ENCODE assay signal across 1 cellular context in the genomic region with DNA sequence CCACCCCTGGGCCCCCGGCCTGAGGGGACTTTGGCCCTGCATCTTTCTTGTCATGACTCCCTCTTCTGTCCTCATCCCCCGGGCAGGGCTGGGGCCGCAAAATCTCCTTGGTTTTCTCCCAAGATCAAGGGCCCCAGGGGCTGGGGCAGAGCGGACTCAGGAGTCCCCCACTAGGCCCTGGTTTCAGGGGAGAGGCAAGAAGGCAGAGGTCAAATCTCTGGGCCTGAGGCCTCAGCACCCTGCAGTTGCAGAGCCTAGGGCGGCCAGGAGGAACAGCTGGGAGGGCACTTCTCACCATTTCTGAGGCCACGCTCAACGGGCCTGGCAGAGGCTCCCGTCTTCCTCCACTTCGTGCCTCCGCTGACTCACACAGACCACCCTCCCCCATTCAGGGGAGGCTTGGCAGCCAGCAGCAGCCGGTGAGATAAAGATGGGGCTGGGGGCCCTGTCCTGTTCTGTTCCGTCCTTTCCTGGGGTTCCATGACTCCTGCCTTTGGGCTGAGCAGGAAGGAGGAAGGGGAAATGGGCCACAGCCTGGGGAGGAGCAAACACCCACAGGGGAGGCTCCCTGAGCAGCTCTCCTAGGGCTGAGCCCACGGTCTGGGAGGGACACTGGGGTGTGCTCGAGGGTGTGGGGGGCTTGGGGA.
A peak's percentile ranks its signal among the peaks of the same experiment; 100 is the strongest.
TF ChIP-seq lines count a peak whose summit lies in the region.

No MANE protein-coding gene starts in this region.

TF ChIP-seq in HepG2, 621 proteins besides CTCF, POLR2A, EP300 and RAD21 (continued from another document and continues in another):
- TF ChIP-seq, protein P1, sequence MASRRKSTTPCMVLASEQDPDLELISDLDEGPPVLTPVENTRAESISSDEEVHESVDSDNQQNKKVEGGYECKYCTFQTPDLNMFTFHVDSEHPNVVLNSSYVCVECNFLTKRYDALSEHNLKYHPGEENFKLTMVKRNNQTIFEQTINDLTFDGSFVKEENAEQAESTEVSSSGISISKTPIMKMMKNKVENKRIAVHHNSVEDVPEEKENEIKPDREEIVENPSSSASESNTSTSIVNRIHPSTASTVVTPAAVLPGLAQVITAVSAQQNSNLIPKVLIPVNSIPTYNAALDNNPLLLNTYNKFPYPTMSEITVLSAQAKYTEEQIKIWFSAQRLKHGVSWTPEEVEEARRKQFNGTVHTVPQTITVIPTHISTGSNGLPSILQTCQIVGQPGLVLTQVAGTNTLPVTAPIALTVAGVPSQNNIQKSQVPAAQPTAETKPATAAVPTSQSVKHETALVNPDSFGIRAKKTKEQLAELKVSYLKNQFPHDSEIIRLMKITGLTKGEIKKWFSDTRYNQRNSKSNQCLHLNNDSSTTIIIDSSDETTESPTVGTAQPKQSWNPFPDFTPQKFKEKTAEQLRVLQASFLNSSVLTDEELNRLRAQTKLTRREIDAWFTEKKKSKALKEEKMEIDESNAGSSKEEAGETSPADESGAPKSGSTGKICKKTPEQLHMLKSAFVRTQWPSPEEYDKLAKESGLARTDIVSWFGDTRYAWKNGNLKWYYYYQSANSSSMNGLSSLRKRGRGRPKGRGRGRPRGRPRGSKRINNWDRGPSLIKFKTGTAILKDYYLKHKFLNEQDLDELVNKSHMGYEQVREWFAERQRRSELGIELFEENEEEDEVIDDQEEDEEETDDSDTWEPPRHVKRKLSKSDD (CRISPR knock-in tag; IDR thresholded peaks at IDR 0.05; ENCODE audit: low read depth) = no peak
- no peak; the same call in 1 of the 2 replicates for TF ChIP-seq MTF2 (CRISPR knock-in tag; IDR thresholded peaks at IDR 0.05; ENCODE audit: borderline replicate concordance)
- TF ChIP-seq YEATS2 (CRISPR knock-in tag; IDR thresholded peaks at IDR 0.05; ENCODE audit: borderline replicate concordance) = peak; percentile 24; the same call in 1 of the 2 replicates
- TF ChIP-seq KDM6A (CRISPR knock-in tag; IDR thresholded peaks at IDR 0.05; ENCODE audit: low read depth) = peak; percentile 90
- peak; percentile 8; the same call in 1 of the 2 replicates for TF ChIP-seq FOSL2 (CRISPR knock-in tag; IDR thresholded peaks at IDR 0.05)
- TF ChIP-seq, protein P2, sequence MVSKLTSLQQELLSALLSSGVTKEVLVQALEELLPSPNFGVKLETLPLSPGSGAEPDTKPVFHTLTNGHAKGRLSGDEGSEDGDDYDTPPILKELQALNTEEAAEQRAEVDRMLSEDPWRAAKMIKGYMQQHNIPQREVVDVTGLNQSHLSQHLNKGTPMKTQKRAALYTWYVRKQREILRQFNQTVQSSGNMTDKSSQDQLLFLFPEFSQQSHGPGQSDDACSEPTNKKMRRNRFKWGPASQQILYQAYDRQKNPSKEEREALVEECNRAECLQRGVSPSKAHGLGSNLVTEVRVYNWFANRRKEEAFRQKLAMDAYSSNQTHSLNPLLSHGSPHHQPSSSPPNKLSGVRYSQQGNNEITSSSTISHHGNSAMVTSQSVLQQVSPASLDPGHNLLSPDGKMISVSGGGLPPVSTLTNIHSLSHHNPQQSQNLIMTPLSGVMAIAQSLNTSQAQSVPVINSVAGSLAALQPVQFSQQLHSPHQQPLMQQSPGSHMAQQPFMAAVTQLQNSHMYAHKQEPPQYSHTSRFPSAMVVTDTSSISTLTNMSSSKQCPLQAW (CRISPR knock-in tag; IDR thresholded peaks at IDR 0.05) = peak; percentile 57; the same call in 1 of the 2 replicates
- TF ChIP-seq, protein P3, sequence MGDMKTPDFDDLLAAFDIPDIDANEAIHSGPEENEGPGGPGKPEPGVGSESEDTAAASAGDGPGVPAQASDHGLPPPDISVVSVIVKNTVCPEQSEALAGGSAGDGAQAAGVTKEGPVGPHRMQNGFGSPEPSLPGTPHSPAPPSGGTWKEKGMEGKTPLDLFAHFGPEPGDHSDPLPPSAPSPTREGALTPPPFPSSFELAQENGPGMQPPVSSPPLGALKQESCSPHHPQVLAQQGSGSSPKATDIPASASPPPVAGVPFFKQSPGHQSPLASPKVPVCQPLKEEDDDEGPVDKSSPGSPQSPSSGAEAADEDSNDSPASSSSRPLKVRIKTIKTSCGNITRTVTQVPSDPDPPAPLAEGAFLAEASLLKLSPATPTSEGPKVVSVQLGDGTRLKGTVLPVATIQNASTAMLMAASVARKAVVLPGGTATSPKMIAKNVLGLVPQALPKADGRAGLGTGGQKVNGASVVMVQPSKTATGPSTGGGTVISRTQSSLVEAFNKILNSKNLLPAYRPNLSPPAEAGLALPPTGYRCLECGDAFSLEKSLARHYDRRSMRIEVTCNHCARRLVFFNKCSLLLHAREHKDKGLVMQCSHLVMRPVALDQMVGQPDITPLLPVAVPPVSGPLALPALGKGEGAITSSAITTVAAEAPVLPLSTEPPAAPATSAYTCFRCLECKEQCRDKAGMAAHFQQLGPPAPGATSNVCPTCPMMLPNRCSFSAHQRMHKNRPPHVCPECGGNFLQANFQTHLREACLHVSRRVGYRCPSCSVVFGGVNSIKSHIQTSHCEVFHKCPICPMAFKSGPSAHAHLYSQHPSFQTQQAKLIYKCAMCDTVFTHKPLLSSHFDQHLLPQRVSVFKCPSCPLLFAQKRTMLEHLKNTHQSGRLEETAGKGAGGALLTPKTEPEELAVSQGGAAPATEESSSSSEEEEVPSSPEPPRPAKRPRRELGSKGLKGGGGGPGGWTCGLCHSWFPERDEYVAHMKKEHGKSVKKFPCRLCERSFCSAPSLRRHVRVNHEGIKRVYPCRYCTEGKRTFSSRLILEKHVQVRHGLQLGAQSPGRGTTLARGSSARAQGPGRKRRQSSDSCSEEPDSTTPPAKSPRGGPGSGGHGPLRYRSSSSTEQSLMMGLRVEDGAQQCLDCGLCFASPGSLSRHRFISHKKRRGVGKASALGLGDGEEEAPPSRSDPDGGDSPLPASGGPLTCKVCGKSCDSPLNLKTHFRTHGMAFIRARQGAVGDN (CRISPR knock-in tag; IDR thresholded peaks at IDR 0.05) = peak; percentile 76
- no peak for TF ChIP-seq PHB2 (IDR thresholded peaks at IDR 0.05; ENCODE audit: partially characterized antibody)
- TF ChIP-seq DPF2 (CRISPR knock-in tag; IDR thresholded peaks at IDR 0.05; ENCODE audit: borderline replicate concordance, low read depth) = peak; percentile 21; the same call in 1 of the 2 replicates
- TF ChIP-seq, protein P4, sequence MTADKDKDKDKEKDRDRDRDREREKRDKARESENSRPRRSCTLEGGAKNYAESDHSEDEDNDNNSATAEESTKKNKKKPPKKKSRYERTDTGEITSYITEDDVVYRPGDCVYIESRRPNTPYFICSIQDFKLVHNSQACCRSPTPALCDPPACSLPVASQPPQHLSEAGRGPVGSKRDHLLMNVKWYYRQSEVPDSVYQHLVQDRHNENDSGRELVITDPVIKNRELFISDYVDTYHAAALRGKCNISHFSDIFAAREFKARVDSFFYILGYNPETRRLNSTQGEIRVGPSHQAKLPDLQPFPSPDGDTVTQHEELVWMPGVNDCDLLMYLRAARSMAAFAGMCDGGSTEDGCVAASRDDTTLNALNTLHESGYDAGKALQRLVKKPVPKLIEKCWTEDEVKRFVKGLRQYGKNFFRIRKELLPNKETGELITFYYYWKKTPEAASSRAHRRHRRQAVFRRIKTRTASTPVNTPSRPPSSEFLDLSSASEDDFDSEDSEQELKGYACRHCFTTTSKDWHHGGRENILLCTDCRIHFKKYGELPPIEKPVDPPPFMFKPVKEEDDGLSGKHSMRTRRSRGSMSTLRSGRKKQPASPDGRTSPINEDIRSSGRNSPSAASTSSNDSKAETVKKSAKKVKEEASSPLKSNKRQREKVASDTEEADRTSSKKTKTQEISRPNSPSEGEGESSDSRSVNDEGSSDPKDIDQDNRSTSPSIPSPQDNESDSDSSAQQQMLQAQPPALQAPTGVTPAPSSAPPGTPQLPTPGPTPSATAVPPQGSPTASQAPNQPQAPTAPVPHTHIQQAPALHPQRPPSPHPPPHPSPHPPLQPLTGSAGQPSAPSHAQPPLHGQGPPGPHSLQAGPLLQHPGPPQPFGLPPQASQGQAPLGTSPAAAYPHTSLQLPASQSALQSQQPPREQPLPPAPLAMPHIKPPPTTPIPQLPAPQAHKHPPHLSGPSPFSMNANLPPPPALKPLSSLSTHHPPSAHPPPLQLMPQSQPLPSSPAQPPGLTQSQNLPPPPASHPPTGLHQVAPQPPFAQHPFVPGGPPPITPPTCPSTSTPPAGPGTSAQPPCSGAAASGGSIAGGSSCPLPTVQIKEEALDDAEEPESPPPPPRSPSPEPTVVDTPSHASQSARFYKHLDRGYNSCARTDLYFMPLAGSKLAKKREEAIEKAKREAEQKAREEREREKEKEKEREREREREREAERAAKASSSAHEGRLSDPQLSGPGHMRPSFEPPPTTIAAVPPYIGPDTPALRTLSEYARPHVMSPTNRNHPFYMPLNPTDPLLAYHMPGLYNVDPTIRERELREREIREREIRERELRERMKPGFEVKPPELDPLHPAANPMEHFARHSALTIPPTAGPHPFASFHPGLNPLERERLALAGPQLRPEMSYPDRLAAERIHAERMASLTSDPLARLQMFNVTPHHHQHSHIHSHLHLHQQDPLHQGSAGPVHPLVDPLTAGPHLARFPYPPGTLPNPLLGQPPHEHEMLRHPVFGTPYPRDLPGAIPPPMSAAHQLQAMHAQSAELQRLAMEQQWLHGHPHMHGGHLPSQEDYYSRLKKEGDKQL (CRISPR knock-in tag; IDR thresholded peaks at IDR 0.05; ENCODE audit: low read depth) = no peak
- peak; percentile 40; the same call in 1 of the 2 replicates for TF ChIP-seq TAF1 (CRISPR knock-in tag; IDR thresholded peaks at IDR 0.05)
- TF ChIP-seq HNRNPL (IDR thresholded peaks at IDR 0.05; ENCODE audit: low read depth, low read length) = 0 out of 2 replicates have a peak, but pooled peaks have one; percentile 8
- TF ChIP-seq SMAD1 (CRISPR knock-in tag; IDR thresholded peaks at IDR 0.05; ENCODE audit: borderline replicate concordance, low read depth) = peak; percentile 45; the same call in 1 of the 2 replicates
- no peak for TF ChIP-seq FOSL1 (CRISPR knock-in tag; IDR thresholded peaks at IDR 0.05; ENCODE audit: borderline replicate concordance)
- peak in 1 of 2 experiments; percentile 22; a peak in 1 of 4 replicates for TF ChIP-seq KLF16 (CRISPR knock-in tag; IDR thresholded peaks at IDR 0.05)
- TF ChIP-seq MEIS2 (CRISPR knock-in tag; IDR thresholded peaks at IDR 0.05) = peak; percentile 29; the same call in 1 of the 2 replicates
- TF ChIP-seq FOXO1 (CRISPR knock-in tag; IDR thresholded peaks at IDR 0.05) = no peak
- TF ChIP-seq ZNF772 (CRISPR knock-in tag; IDR thresholded peaks at IDR 0.05) = peak; percentile 59; the same call in 1 of the 2 replicates
- peak; percentile 40; the same call in 1 of the 2 replicates for TF ChIP-seq ZNF232 (CRISPR knock-in tag; IDR thresholded peaks at IDR 0.05; ENCODE audit: borderline replicate concordance)
- no peak for TF ChIP-seq RNF2 (conservative IDR thresholded peaks at IDR 0.05; ENCODE audit: low read depth)
- TF ChIP-seq ZNF841 (CRISPR knock-in tag; IDR thresholded peaks at IDR 0.05; ENCODE audit: borderline replicate concordance) = no peak
- no peak for TF ChIP-seq ZNF7 (CRISPR knock-in tag; IDR thresholded peaks at IDR 0.05)
- peak; percentile 79 for TF ChIP-seq ASH2L (IDR thresholded peaks at IDR 0.05; ENCODE audit: insufficient read length, low read depth, low read length)
- no peak for TF ChIP-seq ZNF543 (CRISPR knock-in tag; IDR thresholded peaks at IDR 0.05)
- TF ChIP-seq KLF6 (CRISPR knock-in tag; IDR thresholded peaks at IDR 0.05) = 0 out of 2 replicates have a peak, but pooled peaks have one; percentile 12
- TF ChIP-seq, protein P5, sequence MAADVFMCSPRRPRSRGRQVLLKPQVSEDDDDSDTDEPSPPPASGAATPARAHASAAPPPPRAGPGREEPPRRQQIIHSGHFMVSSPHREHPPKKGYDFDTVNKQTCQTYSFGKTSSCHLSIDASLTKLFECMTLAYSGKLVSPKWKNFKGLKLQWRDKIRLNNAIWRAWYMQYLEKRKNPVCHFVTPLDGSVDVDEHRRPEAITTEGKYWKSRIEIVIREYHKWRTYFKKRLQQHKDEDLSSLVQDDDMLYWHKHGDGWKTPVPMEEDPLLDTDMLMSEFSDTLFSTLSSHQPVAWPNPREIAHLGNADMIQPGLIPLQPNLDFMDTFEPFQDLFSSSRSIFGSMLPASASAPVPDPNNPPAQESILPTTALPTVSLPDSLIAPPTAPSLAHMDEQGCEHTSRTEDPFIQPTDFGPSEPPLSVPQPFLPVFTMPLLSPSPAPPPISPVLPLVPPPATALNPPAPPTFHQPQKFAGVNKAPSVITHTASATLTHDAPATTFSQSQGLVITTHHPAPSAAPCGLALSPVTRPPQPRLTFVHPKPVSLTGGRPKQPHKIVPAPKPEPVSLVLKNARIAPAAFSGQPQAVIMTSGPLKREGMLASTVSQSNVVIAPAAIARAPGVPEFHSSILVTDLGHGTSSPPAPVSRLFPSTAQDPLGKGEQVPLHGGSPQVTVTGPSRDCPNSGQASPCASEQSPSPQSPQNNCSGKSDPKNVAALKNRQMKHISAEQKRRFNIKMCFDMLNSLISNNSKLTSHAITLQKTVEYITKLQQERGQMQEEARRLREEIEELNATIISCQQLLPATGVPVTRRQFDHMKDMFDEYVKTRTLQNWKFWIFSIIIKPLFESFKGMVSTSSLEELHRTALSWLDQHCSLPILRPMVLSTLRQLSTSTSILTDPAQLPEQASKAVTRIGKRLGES (CRISPR knock-in tag; IDR thresholded peaks at IDR 0.05; ENCODE audit: borderline replicate concordance) = no peak
- TF ChIP-seq, protein P6, sequence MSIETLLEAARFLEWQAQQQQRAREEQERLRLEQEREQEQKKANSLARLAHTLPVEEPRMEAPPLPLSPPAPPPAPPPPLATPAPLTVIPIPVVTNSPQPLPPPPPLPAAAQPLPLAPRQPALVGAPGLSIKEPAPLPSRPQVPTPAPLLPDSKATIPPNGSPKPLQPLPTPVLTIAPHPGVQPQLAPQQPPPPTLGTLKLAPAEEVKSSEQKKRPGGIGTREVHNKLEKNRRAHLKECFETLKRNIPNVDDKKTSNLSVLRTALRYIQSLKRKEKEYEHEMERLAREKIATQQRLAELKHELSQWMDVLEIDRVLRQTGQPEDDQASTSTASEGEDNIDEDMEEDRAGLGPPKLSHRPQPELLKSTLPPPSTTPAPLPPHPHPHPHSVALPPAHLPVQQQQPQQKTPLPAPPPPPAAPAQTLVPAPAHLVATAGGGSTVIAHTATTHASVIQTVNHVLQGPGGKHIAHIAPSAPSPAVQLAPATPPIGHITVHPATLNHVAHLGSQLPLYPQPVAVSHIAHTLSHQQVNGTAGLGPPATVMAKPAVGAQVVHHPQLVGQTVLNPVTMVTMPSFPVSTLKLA (IDR thresholded peaks at IDR 0.05) = no peak
- TF ChIP-seq ZNF782 (CRISPR knock-in tag; IDR thresholded peaks at IDR 0.05; ENCODE audit: borderline replicate concordance) = 0 out of 2 replicates have a peak, but pooled peaks have one; percentile 28
- TF ChIP-seq, protein P7, sequence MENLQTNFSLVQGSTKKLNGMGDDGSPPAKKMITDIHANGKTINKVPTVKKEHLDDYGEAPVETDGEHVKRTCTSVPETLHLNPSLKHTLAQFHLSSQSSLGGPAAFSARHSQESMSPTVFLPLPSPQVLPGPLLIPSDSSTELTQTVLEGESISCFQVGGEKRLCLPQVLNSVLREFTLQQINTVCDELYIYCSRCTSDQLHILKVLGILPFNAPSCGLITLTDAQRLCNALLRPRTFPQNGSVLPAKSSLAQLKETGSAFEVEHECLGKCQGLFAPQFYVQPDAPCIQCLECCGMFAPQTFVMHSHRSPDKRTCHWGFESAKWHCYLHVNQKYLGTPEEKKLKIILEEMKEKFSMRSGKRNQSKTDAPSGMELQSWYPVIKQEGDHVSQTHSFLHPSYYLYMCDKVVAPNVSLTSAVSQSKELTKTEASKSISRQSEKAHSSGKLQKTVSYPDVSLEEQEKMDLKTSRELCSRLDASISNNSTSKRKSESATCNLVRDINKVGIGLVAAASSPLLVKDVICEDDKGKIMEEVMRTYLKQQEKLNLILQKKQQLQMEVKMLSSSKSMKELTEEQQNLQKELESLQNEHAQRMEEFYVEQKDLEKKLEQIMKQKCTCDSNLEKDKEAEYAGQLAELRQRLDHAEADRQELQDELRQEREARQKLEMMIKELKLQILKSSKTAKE (CRISPR knock-in tag; IDR thresholded peaks at IDR 0.05; ENCODE audit: borderline replicate concordance) = peak; percentile 30; the same call in 1 of the 2 replicates
- TF ChIP-seq ZBTB20 (CRISPR knock-in tag; IDR thresholded peaks at IDR 0.05; ENCODE audit: borderline replicate concordance, low read depth) = peak; percentile 28; the same call in 1 of the 2 replicates
- no peak for TF ChIP-seq ZNF598 (CRISPR knock-in tag; IDR thresholded peaks at IDR 0.05; ENCODE audit: borderline replicate concordance)
- TF ChIP-seq TEAD3 (CRISPR knock-in tag; optimal IDR thresholded peaks at IDR 0.05; ENCODE audit: borderline replicate concordance) = no peak
